ENCODE assay signal across 20 cellular contexts in genomic region chr10:69991151-69991550, GRCh38.
DNase-seq lines count a peak whose midpoint lies in the region; ATAC-seq, FAIRE-seq and TF ChIP-seq lines count a peak whose summit lies in the region.
"Had no signal": no experiment of that assay in that cellular context is flagged by ENCODE, and none has a peak within 500 bp of the region (broad histone marks: within the 10 kb centered on the region; RNA-seq: fewer than 3 reads in every experiment).

No MANE protein-coding gene starts in this region.

- dilution Hi-C loops in mammary epithelial cell (cut with HindIII; ENCODE audit: low sequenced_read_pairs) = no loop called here

- no peak overlapping the region for H2AFZ ChIP-seq in mammary epithelial cell (ENCODE audit: low read depth, low read length)
- no peak overlapping the region for H2AFZ ChIP-seq in hepatocyte

- no peak overlapping the region for H3K9ac ChIP-seq in mammary epithelial cell (ENCODE audit: insufficient read depth, low read length)
- H3K9ac ChIP-seq: BLaER1 treated with 17β-estradiol and CSF1 and Interleukin-3, amounts not matched to agents 10 nM and 100 nM had no signal

- no peak overlapping the region for H3K27ac Mint-ChIP-seq in MCF 10A (ENCODE audit: low read depth, unreplicated experiment)
- H3K27ac Mint-ChIP-seq: B cell; CD4-positive, alpha-beta T cell; CD8-positive, alpha-beta T cell had no signal

- no peak for FAIRE-seq in bronchial epithelial cell (lab: Jason Lieb, UNC)
- FAIRE-seq: D721Med, GM12891 had no signal

- H3K27ac ChIP-seq in mammary epithelial cell (ENCODE audit: insufficient read depth, low read depth, low read length) (no peak overlapping the region), foreskin keratinocyte (no peak overlapping the region), hepatocyte (no peak overlapping the region)
- H3K27ac ChIP-seq: 22Rv1; BLaER1 treated with 17β-estradiol and CSF1 and Interleukin-3, amounts not matched to agents 10 nM and 100 nM; C4-2B had no signal

- POLR2A ChIA-PET in MCF 10A (lab: Yijun Ruan, JAX) = no interaction called here

- H3K9me2 ChIP-seq in hepatocyte (replicated peaks; ENCODE audit: insufficient read depth) = no peaks in the 10 kb centered on the region

- TF ChIP-seq CTCF in mammary epithelial cell (conservative IDR thresholded peaks at IDR 0.05 in 1 of 2, IDR thresholded peaks at IDR 0.05 in 1 of 2; ENCODE audit: extremely low read depth in 1 of 2, insufficient read depth in 1 of 2, low read depth in 1 of 2, low read length in 2 of 2) (no peak), MCF 10A (IDR thresholded peaks at IDR 0.05; ENCODE audit: unreplicated experiment) (no peak), bronchial epithelial cell (IDR thresholded peaks at IDR 0.05; ENCODE audit: insufficient read depth, low read length, severe bottlenecking) (no peak), foreskin keratinocyte (conservative IDR thresholded peaks at IDR 0.05) (no peak), hepatocyte (IDR thresholded peaks at IDR 0.05; ENCODE audit: poor library complexity) (no peak)

- WGBS in mammary epithelial cell (ENCODE audit: low coverage, missing lambda C conversion rate) = 24% methylated on average over 2 of the region's 2 CpGs
- 85% methylated on average over 2 of the region's 2 CpGs for WGBS in hepatocyte (ENCODE audit: low lambda C conversion rate, missing lambda C conversion rate)

- peak overlapping the region; percentile 35 for H3K4me2 ChIP-seq in mammary epithelial cell (ENCODE audit: insufficient read depth, low read depth, low read length)
- H3K4me2 ChIP-seq in hepatocyte = no peak overlapping the region
- H3K4me2 ChIP-seq: BLaER1 treated with 17β-estradiol and CSF1 and Interleukin-3, amounts not matched to agents 10 nM and 100 nM had no signal

- H3K27me3 ChIP-seq in mammary epithelial cell (ENCODE audit: insufficient read depth, low read length) (no peaks in the 10 kb centered on the region), bronchial epithelial cell (ENCODE audit: control insufficient read depth, insufficient read depth, low read length) (peaks cover 1% of the 10 kb centered on the region), foreskin keratinocyte (peaks cover 49% of the 10 kb centered on the region), hepatocyte (no peaks in the 10 kb centered on the region)
- H3K27me3 ChIP-seq: BLaER1 treated with 17β-estradiol and CSF1 and Interleukin-3, amounts not matched to agents 10 nM and 100 nM had no signal

- H3K4me3 ChIP-seq in mammary epithelial cell (replicated peaks in 1 of 3; ENCODE audit: insufficient read depth in 1 of 3, low read depth in 2 of 3, low read length in 3 of 3) (no peak overlapping the region), bronchial epithelial cell (ENCODE audit: low read depth, low read length) (no peak overlapping the region), hepatocyte (no peak overlapping the region)
- H3K4me3 ChIP-seq: BLaER1 treated with 17β-estradiol and CSF1 and Interleukin-3, amounts not matched to agents 10 nM and 100 nM had no signal

- H4K20me1 ChIP-seq in mammary epithelial cell (ENCODE audit: insufficient read depth, low read length) = no peaks in the 10 kb centered on the region
- H4K20me1 ChIP-seq in hepatocyte (ENCODE audit: insufficient read depth, poor library complexity, severe bottlenecking) = no peaks in the 10 kb centered on the region
- H4K20me1 ChIP-seq: BLaER1 treated with 17β-estradiol and CSF1 and Interleukin-3, amounts not matched to agents 10 nM and 100 nM had no signal

- H3K27me3 Mint-ChIP-seq in MCF 10A (ENCODE audit: insufficient read depth, unreplicated experiment) = peaks cover 71% of the 10 kb centered on the region

- BruUV-seq in mammary epithelial cell (replicated peaks; lab: Mats Ljungman, UMichigan) = no TSS peak
- no TSS peak for BruUV-seq in MCF 10A (replicated peaks; lab: Mats Ljungman, UMichigan)

- H3K36me3 ChIP-seq in mammary epithelial cell (ENCODE audit: insufficient read depth, low read length) (no peaks in the 10 kb centered on the region), bronchial epithelial cell (ENCODE audit: control insufficient read depth, insufficient read depth, low read length) (no peaks in the 10 kb centered on the region), hepatocyte (replicated peaks; ENCODE audit: insufficient read depth, low read depth) (no peaks in the 10 kb centered on the region)
- H3K36me3 ChIP-seq: BLaER1 treated with 17β-estradiol and CSF1 and Interleukin-3, amounts not matched to agents 10 nM and 100 nM had no signal

- H3K4me3 Mint-ChIP-seq in MCF 10A (ENCODE audit: unreplicated experiment) = no peak overlapping the region
- H3K4me3 Mint-ChIP-seq: B cell; CD4-positive, alpha-beta T cell; CD8-positive, alpha-beta T cell had no signal

- H3K79me2 ChIP-seq in mammary epithelial cell (ENCODE audit: insufficient read depth, low read length) = no peaks in the 10 kb centered on the region
- H3K79me2 ChIP-seq in hepatocyte = no peaks in the 10 kb centered on the region

- peak; percentile 37 for DNase-seq in mammary epithelial cell
- no peak for DNase-seq in MCF 10A (ENCODE audit: unreplicated experiment)
- peak; percentile 68 for DNase-seq in bronchial epithelial cell (ENCODE audit: low read depth)
- DNase-seq in foreskin keratinocyte = peak; percentile 21 to 62
- no peak for DNase-seq in effector CD8-positive, alpha-beta T cell (lab: John Stamatoyannopoulos, UW)
- no peak for DNase-seq in hepatocyte (ENCODE audit: low spot score)
- no peak for DNase-seq in GM19238 (ENCODE audit: insufficient read length, low spot score)
- DNase-seq: AML-193; Caco-2; Calu3; CD4-positive, alpha-beta T cell; CD8-positive, alpha-beta T cell; DMS79 treated with DMSO at 0.1 percent for 48 hours; GF-D8 had no signal

- H3K4me1 ChIP-seq in mammary epithelial cell (ENCODE audit: insufficient read depth, low read length) (no peaks in the 10 kb centered on the region), foreskin keratinocyte (no peaks in the 10 kb centered on the region), hepatocyte (ENCODE audit: insufficient read depth) (no peaks in the 10 kb centered on the region)
- H3K4me1 ChIP-seq: BLaER1 treated with 17β-estradiol and CSF1 and Interleukin-3, amounts not matched to agents 10 nM and 100 nM; Caco-2 had no signal

- no peaks in the 10 kb centered on the region for H3K9me3 ChIP-seq in mammary epithelial cell (replicated peaks; ENCODE audit: insufficient read depth, low read length)
- no peaks in the 10 kb centered on the region for H3K9me3 ChIP-seq in hepatocyte (ENCODE audit: low read depth)

- H3K36me3 Mint-ChIP-seq in MCF 10A (ENCODE audit: insufficient read depth, unreplicated experiment) = no peaks in the 10 kb centered on the region
- H3K36me3 Mint-ChIP-seq: CD8-positive, alpha-beta T cell had no signal

- in situ Hi-C loops in mammary epithelial cell (cut with MboI; ENCODE audit: low sequenced_read_pairs in 2 of 2) = no loop called here

- H3K9me3 Mint-ChIP-seq in MCF 10A (ENCODE audit: unreplicated experiment) = no peaks in the 10 kb centered on the region
- H3K9me3 Mint-ChIP-seq: CD4-positive, alpha-beta T cell; CD8-positive, alpha-beta T cell had no signal

- no peak for ATAC-seq in foreskin keratinocyte
- ATAC-seq: CD8-positive, alpha-beta T cell had no signal

- H3K4me1 Mint-ChIP-seq in MCF 10A (ENCODE audit: insufficient read depth, unreplicated experiment) = no peaks in the 10 kb centered on the region

- intact Hi-C loops in mammary epithelial cell (cut with micrococcal nuclease) = no loop called here
- intact Hi-C loops in MCF 10A (cut with micrococcal nuclease) = no loop called here

- CTCF ChIA-PET in mammary epithelial cell (lab: Charles Lee; ENCODE audit: low non-redundant PET) = no interaction called here
- CTCF ChIA-PET in MCF 10A (lab: Yijun Ruan, JAX) = no interaction called here

Comparison
In these comparisons a context has a peak if more than half of its experiments do, and no peak if none do; other contexts are left out.
1. DNase-seq: peak in mammary epithelial cell (single experiment), bronchial epithelial cell (single experiment) and foreskin keratinocyte (2 of 2); none in MCF 10A (single experiment), effector CD8-positive, alpha-beta T cell (single experiment), hepatocyte (single experiment) and GM19238 (single experiment).